In genomic region chr1:3329640-3330281, GRCh38 we compare ENCODE assay signal across 24 cellular contexts.
"Had no signal": no experiment of that assay in that cellular context is flagged by ENCODE, and none has a peak within 500 bp of the region (broad histone marks: within the 10 kb centered on the region; RNA-seq: fewer than 3 reads in every experiment).

No MANE protein-coding gene starts in this region.

- H3K9me3 Mint-ChIP-seq: activated CD4-positive, alpha-beta memory T cell treated with anti-CD3 and anti-CD28 coated beads, Interleukin-2, amount 10 ng/mL, durations not matched to agents 7 days and 5 days; activated naive CD8-positive, alpha-beta T cell treated with anti-CD3 and anti-CD28 coated beads, Interleukin-2, amount 10 ng/mL, durations not matched to agents 7 days and 5 days; activated T-helper 17 cell treated with anti-CD3 and anti-CD28 coated beads, Interleukin-2, amount 50 U/mL, for 72 hours; dendritic cell treated with granulocyte-macrophage colony-stimulating factor and Interleukin-4, amounts not matched to agents 40 ng/mL and 50 ng/mL, for 4 days; natural killer cell had no signal

- H3K27me3 ChIP-seq: brain microvascular endothelial cell, transverse colon, uterus had no signal

- H3K4me3 Mint-ChIP-seq: activated CD4-positive, alpha-beta memory T cell treated with anti-CD3 and anti-CD28 coated beads, Interleukin-2, amount 10 ng/mL, durations not matched to agents 7 days and 5 days; activated naive CD8-positive, alpha-beta T cell treated with anti-CD3 and anti-CD28 coated beads, Interleukin-2, amount 10 ng/mL, durations not matched to agents 7 days and 5 days; activated T-helper 17 cell treated with anti-CD3 and anti-CD28 coated beads, Interleukin-2, amount 50 U/mL, for 72 hours; dendritic cell treated with granulocyte-macrophage colony-stimulating factor and Interleukin-4, amounts not matched to agents 40 ng/mL and 50 ng/mL, for 4 days; natural killer cell had no signal

- ATAC-seq: activated T-helper 17 cell treated with anti-CD3 and anti-CD28 coated beads, Interleukin-2, amount 50 U/mL, for 72 hours; left cardiac atrium; lower lobe of right lung; natural killer cell had no signal

- H3K27ac Mint-ChIP-seq: activated CD4-positive, alpha-beta memory T cell treated with anti-CD3 and anti-CD28 coated beads, Interleukin-2, amount 10 ng/mL, durations not matched to agents 7 days and 5 days; activated naive CD8-positive, alpha-beta T cell treated with anti-CD3 and anti-CD28 coated beads, Interleukin-2, amount 10 ng/mL, durations not matched to agents 7 days and 5 days; activated T-helper 17 cell treated with anti-CD3 and anti-CD28 coated beads, Interleukin-2, amount 50 U/mL, for 72 hours; dendritic cell treated with granulocyte-macrophage colony-stimulating factor and Interleukin-4, amounts not matched to agents 40 ng/mL and 50 ng/mL, for 4 days; natural killer cell had no signal

- H3K4me3 ChIP-seq: esophagus muscularis mucosa, lower lobe of right lung, transverse colon, uterus had no signal

- DNase-seq: activated CD4-positive, alpha-beta memory T cell treated with anti-CD3 and anti-CD28 coated beads, Interleukin-2, amount 10 ng/mL, durations not matched to agents 7 days and 5 days; activated CD4-positive, alpha-beta T cell treated with anti-CD3 and anti-CD28 coated beads for 48 hours; activated CD4-positive, CD25-positive, alpha-beta regulatory T cell; activated naive CD4-positive, alpha-beta T cell treated with Interleukin-2 at 50 U/mL for 16 hours; activated naive CD8-positive, alpha-beta T cell treated with anti-CD3 and anti-CD28 coated beads, Interleukin-2, amount 10 ng/mL, durations not matched to agents 7 days and 5 days; activated T-cell treated with anti-CD3 and anti-CD28 coated beads, Interleukin-2, amount 50 U/mL, for 1 hour; amygdala; brain microvascular endothelial cell; cerebellar nuclear complex; effector memory CD4-positive, alpha-beta T cell; left cardiac atrium; lower lobe of right lung; natural killer cell; retina; stimulated activated CD4-positive, alpha-beta T cell treated with anti-CD3 and anti-CD28 coated beads, Interleukin-12 subunit alpha, Interleukin-12 subunit beta, amount 100 ng/mL, for 4 hours; stimulated activated CD4-positive, alpha-beta T cell treated with anti-CD3 and anti-CD28 coated beads, Interleukin-1b, Interleukin-23, amount 100 ng/mL, for 48 hours; stimulated activated CD8-positive, alpha-beta memory T cell treated with anti-CD3 and anti-CD28 coated beads, Interleukin-4, amount 100 ng/mL, for 48 hours; stimulated activated naive CD4-positive, alpha-beta T cell; T1000; transverse colon; uterus had no signal

- H3K4me1 ChIP-seq: lower lobe of right lung, transverse colon, uterus had no signal

- H3K27ac ChIP-seq: brain microvascular endothelial cell, esophagus muscularis mucosa, lower lobe of right lung, transverse colon, uterus had no signal

- H3K4me1 Mint-ChIP-seq: activated CD4-positive, alpha-beta memory T cell treated with anti-CD3 and anti-CD28 coated beads, Interleukin-2, amount 10 ng/mL, durations not matched to agents 7 days and 5 days; activated naive CD8-positive, alpha-beta T cell treated with anti-CD3 and anti-CD28 coated beads, Interleukin-2, amount 10 ng/mL, durations not matched to agents 7 days and 5 days; activated T-helper 17 cell treated with anti-CD3 and anti-CD28 coated beads, Interleukin-2, amount 50 U/mL, for 72 hours; natural killer cell had no signal

- H3K27me3 Mint-ChIP-seq: activated CD4-positive, alpha-beta memory T cell treated with anti-CD3 and anti-CD28 coated beads, Interleukin-2, amount 10 ng/mL, durations not matched to agents 7 days and 5 days; activated naive CD8-positive, alpha-beta T cell treated with anti-CD3 and anti-CD28 coated beads, Interleukin-2, amount 10 ng/mL, durations not matched to agents 7 days and 5 days had no signal

- H3K36me3 ChIP-seq: brain microvascular endothelial cell, esophagus muscularis mucosa, lower lobe of right lung, transverse colon, uterus had no signal

- H3K36me3 Mint-ChIP-seq: activated naive CD8-positive, alpha-beta T cell treated with anti-CD3 and anti-CD28 coated beads, Interleukin-2, amount 10 ng/mL, durations not matched to agents 7 days and 5 days; natural killer cell had no signal

- H3K9me3 ChIP-seq: esophagus muscularis mucosa, lower lobe of right lung, transverse colon, uterus had no signal
